Comparison of ENCODE assay signal across 24 cellular contexts in genomic region chr19:35633727-35634440, GRCh38. TPM values are rescaled to one million over a fixed set of nuclear protein-coding genes. Genes with fewer than 3 reads are reported as not detected.
A peak's percentile ranks its signal among the peaks of the same experiment; 100 is the strongest.
DNase-seq lines count a peak whose midpoint lies in the region; ATAC-seq, FAIRE-seq and TF ChIP-seq lines count a peak whose summit lies in the region.
"Had no signal": no experiment of that assay in that cellular context is flagged by ENCODE, and none has a peak within 500 bp of the region (broad histone marks: within the 10 kb centered on the region; RNA-seq: fewer than 3 reads in every experiment).

No MANE protein-coding gene starts in this region.

- no peak overlapping the region for H3K4me2 ChIP-seq in HepG2 (ENCODE audit: low read depth, low read length)
- H3K4me2 ChIP-seq in neuronal stem cell (ENCODE audit: insufficient read depth, low read length, poor library complexity, severe bottlenecking): no peak overlapping the region

- H3K27ac ChIP-seq in HepG2 (ENCODE audit: extremely low read length, insufficient read depth, low read length) (no peak overlapping the region), right lobe of liver (no peak overlapping the region), neuronal stem cell (replicated peaks; ENCODE audit: low read length) (no peak overlapping the region)

- no peak for ATAC-seq in HepG2
- no peak for ATAC-seq in right lobe of liver

- DNase-seq in HepG2 (ENCODE audit: low spot score): no peak
- DNase-seq in right lobe of liver: no peak
- DNase-seq in neuronal stem cell (ENCODE audit: low spot score): no peak
- no peak for DNase-seq in endothelial cell (ENCODE audit: low spot score)
- DNase-seq in globus pallidus (ENCODE audit: low spot score): no peak
- DNase-seq: ACHN; BE2C; C1 segment of cervical spinal cord; CD4-positive, CD25-positive, alpha-beta regulatory T cell; CD8-positive, alpha-beta memory T cell; COR-L47; DMS 273 treated with DMSO at 0.1 percent for 48 hours; DMS53; DND-41; EL; IMR-90; KBM-7 had no signal

- no peaks in the 10 kb centered on the region; a peak in 1 of 5 replicates for H3K27me3 ChIP-seq in HepG2 (ENCODE audit: control insufficient read depth in 1 of 2, insufficient read depth in 2 of 2, low read length in 2 of 2)
- no peaks in the 10 kb centered on the region for H3K27me3 ChIP-seq in right lobe of liver
- no peaks in the 10 kb centered on the region for H3K27me3 ChIP-seq in neuronal stem cell (ENCODE audit: control insufficient read depth in 3 of 3, insufficient read depth in 3 of 3, low read depth in 1 of 3, low read length in 3 of 3)
- H3K27me3 ChIP-seq: BE2C had no signal

- peaks cover 7% of the 10 kb centered on the region for H3K27me3 Mint-ChIP-seq in endothelial cell (ENCODE audit: unreplicated experiment)
- H3K27me3 Mint-ChIP-seq: CD4-positive, CD25-positive, alpha-beta regulatory T cell had no signal

- TF ChIP-seq POLR2A in HepG2 (IDR thresholded peaks at IDR 0.05; ENCODE audit: insufficient read depth in 1 of 2, low read depth in 2 of 2, low read length in 2 of 2): no peak
- TF ChIP-seq POLR2A in right lobe of liver (IDR thresholded peaks at IDR 0.05): no peak

- H3K9ac ChIP-seq in HepG2 (ENCODE audit: insufficient read depth, low read depth, low read length) (no peak overlapping the region), neuronal stem cell (ENCODE audit: low read depth, low read length, poor library complexity) (peak overlapping the region; percentile 40)

- H3K18ac ChIP-seq in neuronal stem cell (ENCODE audit: low read length): no peak overlapping the region

- H3K23ac ChIP-seq in neuronal stem cell (ENCODE audit: low read depth, low read length, poor library complexity): peak overlapping the region; percentile 27

- H3K4me1 ChIP-seq in HepG2 (ENCODE audit: insufficient read depth, low read length): peaks cover 11% of the 10 kb centered on the region
- H3K4me1 ChIP-seq in right lobe of liver: peaks cover 0 to 6% (median 0%) of the 10 kb centered on the region in 4 donors
- peaks cover 5 to 6% of the 10 kb centered on the region in 2 donors for H3K4me1 ChIP-seq in neuronal stem cell (ENCODE audit: control insufficient read depth in 2 of 2, insufficient read depth in 1 of 2, low read depth in 1 of 2, low read length in 2 of 2)
- H3K4me1 ChIP-seq: BE2C had no signal

- no peak overlapping the region for H4K91ac ChIP-seq in neuronal stem cell (ENCODE audit: low read depth, low read length, poor library complexity)

- POLR2A ChIA-PET in HepG2 (lab: Yijun Ruan, JAX): no interaction called here

- intact Hi-C loops in HepG2 (cut with micrococcal nuclease; ENCODE audit: unreplicated experiment) (no loop called here), right lobe of liver (cut with DNase I) (no loop called here)

- H3K4me3 ChIP-seq in HepG2 (replicated peaks in 1 of 3; ENCODE audit: insufficient read depth in 1 of 3, low read depth in 2 of 3, low read length in 3 of 3) (no peak overlapping the region), right lobe of liver (no peak overlapping the region), neuronal stem cell (ENCODE audit: low read length in 2 of 2) (no peak overlapping the region)
- H3K4me3 ChIP-seq: HAP-1 had no signal

- H3K36me3 Mint-ChIP-seq in endothelial cell (ENCODE audit: low read depth, unreplicated experiment): peaks cover 39% of the 10 kb centered on the region

- in situ Hi-C loops in HepG2 (cut with HindIII; ENCODE audit: extremely low pct_ligation_motif_present, low pct_unique_long_range_greater_than_20kb): no loop called here

- no TSS peak for BruUV-seq in HepG2 (replicated peaks; lab: Mats Ljungman, UMichigan)

- FAIRE-seq in HepG2 (lab: Jason Lieb, UNC): no peak
- FAIRE-seq: GM12891, GM19239, H1 had no signal

- no peak overlapping the region for H2BK15ac ChIP-seq in neuronal stem cell (ENCODE audit: low read length)

- H3K27ac Mint-ChIP-seq in endothelial cell (ENCODE audit: unreplicated experiment): no peak overlapping the region
- H3K27ac Mint-ChIP-seq: CD4-positive, CD25-positive, alpha-beta regulatory T cell had no signal

- no peak overlapping the region for H2BK5ac ChIP-seq in neuronal stem cell (ENCODE audit: low read length)

- no peak overlapping the region for H2AK5ac ChIP-seq in neuronal stem cell (ENCODE audit: low read depth, low read length)

- no peaks in the 10 kb centered on the region for H4K20me1 ChIP-seq in HepG2 (ENCODE audit: insufficient read depth, low read length)

- H3K9me3 ChIP-seq in HepG2 (ENCODE audit: low read length): no peaks in the 10 kb centered on the region
- H3K9me3 ChIP-seq in right lobe of liver: no peaks in the 10 kb centered on the region
- no peaks in the 10 kb centered on the region for H3K9me3 ChIP-seq in neuronal stem cell (replicated peaks in 1 of 2; ENCODE audit: control insufficient read depth in 2 of 2, insufficient read depth in 1 of 2, low read depth in 1 of 2, low read length in 2 of 2)
- H3K9me3 ChIP-seq: BE2C, HAP-1 had no signal

- no peak overlapping the region for H2BK12ac ChIP-seq in neuronal stem cell (ENCODE audit: low read length)

- no peak overlapping the region for H2BK120ac ChIP-seq in neuronal stem cell (ENCODE audit: low read depth, low read length)

- CTCF ChIA-PET in HepG2 (lab: Yijun Ruan, JAX; ENCODE audit: low intra/inter-chr PET ratio, low total read pairs): no interaction called here

- peaks cover 5% of the 10 kb centered on the region for H3K4me1 Mint-ChIP-seq in endothelial cell (ENCODE audit: unreplicated experiment)

- H3K36me3 ChIP-seq in HepG2 (replicated peaks in 1 of 2; ENCODE audit: control insufficient read depth in 1 of 2, insufficient read depth in 2 of 2, low read length in 2 of 2) (peaks cover 25 to 61% of the 10 kb centered on the region in 2 experiments), right lobe of liver (peaks cover 8 to 82% (median 25%) of the 10 kb centered on the region in 4 donors), neuronal stem cell (replicated peaks in 1 of 2; ENCODE audit: control insufficient read depth in 2 of 2, insufficient read depth in 2 of 2, low read length in 2 of 2) (peaks cover 44 to 85% of the 10 kb centered on the region in 2 donors)

- H3K9me3 Mint-ChIP-seq in endothelial cell (ENCODE audit: unreplicated experiment): no peaks in the 10 kb centered on the region
- H3K9me3 Mint-ChIP-seq: CD4-positive, CD25-positive, alpha-beta regulatory T cell; CD8-positive, alpha-beta memory T cell had no signal

- no peak overlapping the region for H3K14ac ChIP-seq in neuronal stem cell (ENCODE audit: low read length)

- H3K4ac ChIP-seq in neuronal stem cell (ENCODE audit: low read length): no peak overlapping the region

- 94% methylated on average over 18 of the region's 29 CpGs for WGBS in HepG2 (ENCODE audit: low lambda C conversion rate)
- 97% methylated on average over 5 of the region's 29 CpGs for WGBS in right lobe of liver (ENCODE audit: insufficient coverage, low coverage, low lambda C conversion rate, missing lambda C conversion rate)
- WGBS in neuronal stem cell (ENCODE audit: extremely low coverage in 2 of 2, insufficient read length in 2 of 2, insufficient replicate concordance in 1 of 2), 2 donors: no CpG with 5 or more reads among the region's 29 CpGs

- no peak for TF ChIP-seq RAD21 in HepG2 (CRISPR knock-in tag; IDR thresholded peaks at IDR 0.05)

- peaks cover 10% of the 10 kb centered on the region for H3K79me2 ChIP-seq in HepG2 (ENCODE audit: insufficient read depth, low read length)

- TF ChIP-seq EP300 in HepG2 (IDR thresholded peaks at IDR 0.05; ENCODE audit: low read depth in 2 of 2, low read length in 2 of 2) (no peak), HepG2 (CRISPR knock-in tag; IDR thresholded peaks at IDR 0.05; ENCODE audit: borderline replicate concordance) (no peak)

- peaks cover 3% of the 10 kb centered on the region for H3K79me1 ChIP-seq in neuronal stem cell (ENCODE audit: low read depth, low read length)

- no peak for TF ChIP-seq CTCF in HepG2 (CRISPR knock-in tag; IDR thresholded peaks at IDR 0.05)
- no peak for TF ChIP-seq CTCF in right lobe of liver (IDR thresholded peaks at IDR 0.05)
- no peak for TF ChIP-seq CTCF in endothelial cell (IDR thresholded peaks at IDR 0.05; ENCODE audit: unreplicated experiment)

- no peak overlapping the region for H2AFZ ChIP-seq in HepG2 (ENCODE audit: low read length)
- H2AFZ ChIP-seq in neuronal stem cell (ENCODE audit: low read length): no peak overlapping the region

- H3K4me3 Mint-ChIP-seq in endothelial cell (ENCODE audit: unreplicated experiment): no peak overlapping the region
- H3K4me3 Mint-ChIP-seq: CD8-positive, alpha-beta memory T cell had no signal

- no peak overlapping the region for H4K8ac ChIP-seq in neuronal stem cell (ENCODE audit: low read depth, low read length)

RNA-seq across cellular contexts. Expression of gene RBM42, which starts 5.0 kb away (rescaled TPM):
- total RNA-seq in HepG2 (2016; rRNA removed; fragmentation: Illumina TruSeq; extraction: Trizol): 49.7 and 55.3 TPM in 2 replicates
- 6.0 and 6.9 TPM in 2 replicates for total RNA-seq in HepG2 (2016; cell fraction: cytosol; rRNA removed; fragmentation: Illumina TruSeq; extraction: Trizol; ENCODE audit: low read depth)
- 47.3 and 54.7 TPM in 2 replicates for total RNA-seq in HepG2 (2016; cell fraction: insoluble cytoplasmic fraction; rRNA removed; fragmentation: Illumina TruSeq; extraction: Trizol)
- 14.0 and 14.6 TPM in 2 replicates for total RNA-seq in HepG2 (2016; cell fraction: membrane; rRNA removed; fragmentation: Illumina TruSeq; extraction: Trizol)
- 19.2 and 23.6 TPM in 2 replicates for total RNA-seq in HepG2 (2016; cell fraction: nucleus; rRNA removed; fragmentation: Illumina TruSeq; extraction: Trizol)
- polyA plus RNA-seq in HepG2 (2011; rRNA removed): 27.2 and 30.6 TPM in 2 replicates
- polyA plus RNA-seq in HepG2 (2011; cell fraction: cytosol; rRNA removed): 31.2 and 46.3 TPM in 2 replicates
- polyA plus RNA-seq in HepG2 (2011; cell fraction: nucleus; rRNA removed): 22.3 and 22.9 TPM in 2 replicates
- polyA plus RNA-seq in HepG2 (2012): 29.6 and 31.8 TPM in 2 replicates
- 8.2 TPM in 2 replicates for polyA plus RNA-seq in HepG2 (2016; cell fraction: cytosol; fragmentation: Illumina TruSeq; extraction: Trizol; ENCODE audit: low read depth)
- 57.8 and 72.2 TPM in 2 replicates for polyA plus RNA-seq in HepG2 (2016; cell fraction: insoluble cytoplasmic fraction; fragmentation: Illumina TruSeq; extraction: Trizol; ENCODE audit: low read depth)
- 10.1 and 13.3 TPM in 2 replicates for polyA plus RNA-seq in HepG2 (2016; cell fraction: membrane; fragmentation: Illumina TruSeq; extraction: Trizol; ENCODE audit: low read depth)
- 40.6 and 42.2 TPM in 2 replicates for polyA plus RNA-seq in HepG2 (2016; cell fraction: nucleus; fragmentation: Illumina TruSeq; extraction: Trizol; ENCODE audit: insufficient read depth, low read depth)
- polyA minus RNA-seq in HepG2 (2011; rRNA and poly(A)+ RNA removed; ENCODE audit: low replicate concordance): 29.9 and 44.8 TPM in 2 replicates
- polyA minus RNA-seq in HepG2 (2011; cell fraction: cytosol; rRNA and poly(A)+ RNA removed): 18.9 and 20.0 TPM in 2 replicates
- polyA minus RNA-seq in HepG2 (2011; cell fraction: nucleus; rRNA and poly(A)+ RNA removed): 4.8 and 6.1 TPM in 2 replicates
- 10 to 100 TPM; 27.8 to 46.5 (median 31.0) TPM for total RNA-seq in right lobe of liver
- 39.0 TPM for polyA plus RNA-seq in neuronal stem cell (2013, experiment 1 of 2)
- polyA plus RNA-seq in neuronal stem cell (2013, experiment 2 of 2): 39.4 TPM
- total RNA-seq in endothelial cell (ENCODE audit: unreplicated experiment): 116 TPM

RNA-seq across cellular contexts. Expression of gene ETV2, which starts 7.7 kb away (rescaled TPM):
- total RNA-seq in HepG2 (2016; rRNA removed; fragmentation: Illumina TruSeq; extraction: Trizol): 0.20 and 0.46 TPM in 2 replicates
- total RNA-seq in HepG2 (2016; cell fraction: cytosol; rRNA removed; fragmentation: Illumina TruSeq; extraction: Trizol; ENCODE audit: low read depth): 0.40 and 0.71 TPM in 2 replicates
- 0.52 and 0.63 TPM in 2 replicates for total RNA-seq in HepG2 (2016; cell fraction: insoluble cytoplasmic fraction; rRNA removed; fragmentation: Illumina TruSeq; extraction: Trizol)
- 0.43 and 1.0 TPM in 2 replicates for total RNA-seq in HepG2 (2016; cell fraction: membrane; rRNA removed; fragmentation: Illumina TruSeq; extraction: Trizol)
- 0.60 TPM in 1 of 2 replicates, not detected in the other for total RNA-seq in HepG2 (2016; cell fraction: nucleus; rRNA removed; fragmentation: Illumina TruSeq; extraction: Trizol)
- 0.07 and 0.18 TPM in 2 replicates for polyA plus RNA-seq in HepG2 (2011; rRNA removed)
- 0.19 and 0.35 TPM in 2 replicates for polyA plus RNA-seq in HepG2 (2011; cell fraction: cytosol; rRNA removed)
- polyA plus RNA-seq in HepG2 (2011; cell fraction: nucleus; rRNA removed): not detected in 2 replicates
- 0.21 TPM in 1 of 2 replicates, not detected in the other for polyA plus RNA-seq in HepG2 (2012)
- 2.2 and 2.4 TPM in 2 replicates for polyA plus RNA-seq in HepG2 (2016; cell fraction: cytosol; fragmentation: Illumina TruSeq; extraction: Trizol; ENCODE audit: low read depth)
- 0.93 and 1.0 TPM in 2 replicates for polyA plus RNA-seq in HepG2 (2016; cell fraction: insoluble cytoplasmic fraction; fragmentation: Illumina TruSeq; extraction: Trizol; ENCODE audit: low read depth)
- 1.2 and 1.8 TPM in 2 replicates for polyA plus RNA-seq in HepG2 (2016; cell fraction: membrane; fragmentation: Illumina TruSeq; extraction: Trizol; ENCODE audit: low read depth)
- 1.2 TPM in 1 of 2 replicates, not detected in the other for polyA plus RNA-seq in HepG2 (2016; cell fraction: nucleus; fragmentation: Illumina TruSeq; extraction: Trizol; ENCODE audit: insufficient read depth, low read depth)
- 0.18 TPM in 1 of 2 replicates, not detected in the other for polyA minus RNA-seq in HepG2 (2011; rRNA and poly(A)+ RNA removed; ENCODE audit: low replicate concordance)
- polyA minus RNA-seq in HepG2 (2011; cell fraction: cytosol; rRNA and poly(A)+ RNA removed): not detected in 2 replicates
- not detected in 2 replicates for polyA minus RNA-seq in HepG2 (2011; cell fraction: nucleus; rRNA and poly(A)+ RNA removed)
- 1 to 10 TPM in 1 of 6 experiments, under 1 TPM in 3, not detected in 2; 0.38 to 1.2 (median 0.57) TPM for total RNA-seq in right lobe of liver
- 2.1 TPM for polyA plus RNA-seq in neuronal stem cell (2013, experiment 1 of 2)
- 1.9 TPM for polyA plus RNA-seq in neuronal stem cell (2013, experiment 2 of 2)
- 1,894 TPM for total RNA-seq in endothelial cell (ENCODE audit: unreplicated experiment)
- total RNA-seq: CD4-positive, CD25-positive, alpha-beta regulatory T cell; G401; IMR-90 had no signal

RNA-seq across cellular contexts. Expression of gene COX6B1, which starts 14.2 kb away (rescaled TPM):
- 487 and 598 TPM in 2 replicates for total RNA-seq in HepG2 (2016; rRNA removed; fragmentation: Illumina TruSeq; extraction: Trizol)
- 218 and 283 TPM in 2 replicates for total RNA-seq in HepG2 (2016; cell fraction: cytosol; rRNA removed; fragmentation: Illumina TruSeq; extraction: Trizol; ENCODE audit: low read depth)
- total RNA-seq in HepG2 (2016; cell fraction: insoluble cytoplasmic fraction; rRNA removed; fragmentation: Illumina TruSeq; extraction: Trizol): 483 and 617 TPM in 2 replicates
- 247 and 299 TPM in 2 replicates for total RNA-seq in HepG2 (2016; cell fraction: membrane; rRNA removed; fragmentation: Illumina TruSeq; extraction: Trizol)
- total RNA-seq in HepG2 (2016; cell fraction: nucleus; rRNA removed; fragmentation: Illumina TruSeq; extraction: Trizol): 178 and 186 TPM in 2 replicates
- polyA plus RNA-seq in HepG2 (2011; rRNA removed): 469 and 481 TPM in 2 replicates
- 584 and 686 TPM in 2 replicates for polyA plus RNA-seq in HepG2 (2011; cell fraction: cytosol; rRNA removed)
- 208 and 220 TPM in 2 replicates for polyA plus RNA-seq in HepG2 (2011; cell fraction: nucleus; rRNA removed)
- 383 and 386 TPM in 2 replicates for polyA plus RNA-seq in HepG2 (2012)
- 249 and 303 TPM in 2 replicates for polyA plus RNA-seq in HepG2 (2016; cell fraction: cytosol; fragmentation: Illumina TruSeq; extraction: Trizol; ENCODE audit: low read depth)
- polyA plus RNA-seq in HepG2 (2016; cell fraction: insoluble cytoplasmic fraction; fragmentation: Illumina TruSeq; extraction: Trizol; ENCODE audit: low read depth): 687 and 740 TPM in 2 replicates
- polyA plus RNA-seq in HepG2 (2016; cell fraction: membrane; fragmentation: Illumina TruSeq; extraction: Trizol; ENCODE audit: low read depth): 255 and 294 TPM in 2 replicates
- 319 and 339 TPM in 2 replicates for polyA plus RNA-seq in HepG2 (2016; cell fraction: nucleus; fragmentation: Illumina TruSeq; extraction: Trizol; ENCODE audit: insufficient read depth, low read depth)
- polyA minus RNA-seq in HepG2 (2011; rRNA and poly(A)+ RNA removed; ENCODE audit: low replicate concordance): 521 and 803 TPM in 2 replicates
- 131 and 134 TPM in 2 replicates for polyA minus RNA-seq in HepG2 (2011; cell fraction: cytosol; rRNA and poly(A)+ RNA removed)
- polyA minus RNA-seq in HepG2 (2011; cell fraction: nucleus; rRNA and poly(A)+ RNA removed): 44.8 and 54.5 TPM in 2 replicates
- 100 to 1,000 TPM; 189 to 697 (median 228) TPM for total RNA-seq in right lobe of liver
- 708 TPM for polyA plus RNA-seq in neuronal stem cell (2013, experiment 1 of 2)
- 694 TPM for polyA plus RNA-seq in neuronal stem cell (2013, experiment 2 of 2)
- 428 TPM for total RNA-seq in endothelial cell (ENCODE audit: unreplicated experiment)

RNA-seq across cellular contexts. Expression of gene HAUS5, which starts 21.3 kb away (rescaled TPM):
- 9.2 and 17.7 TPM in 2 replicates for total RNA-seq in HepG2 (2016; rRNA removed; fragmentation: Illumina TruSeq; extraction: Trizol)
- total RNA-seq in HepG2 (2016; cell fraction: cytosol; rRNA removed; fragmentation: Illumina TruSeq; extraction: Trizol; ENCODE audit: low read depth): 1.0 and 1.2 TPM in 2 replicates
- total RNA-seq in HepG2 (2016; cell fraction: insoluble cytoplasmic fraction; rRNA removed; fragmentation: Illumina TruSeq; extraction: Trizol): 8.0 and 19.2 TPM in 2 replicates
- 2.8 and 3.4 TPM in 2 replicates for total RNA-seq in HepG2 (2016; cell fraction: membrane; rRNA removed; fragmentation: Illumina TruSeq; extraction: Trizol)
- 21.5 and 24.6 TPM in 2 replicates for total RNA-seq in HepG2 (2016; cell fraction: nucleus; rRNA removed; fragmentation: Illumina TruSeq; extraction: Trizol)
- 10.3 and 11.1 TPM in 2 replicates for polyA plus RNA-seq in HepG2 (2011; rRNA removed)
- 2.0 and 4.0 TPM in 2 replicates for polyA plus RNA-seq in HepG2 (2011; cell fraction: cytosol; rRNA removed)
- 106 and 171 TPM in 2 replicates for polyA plus RNA-seq in HepG2 (2011; cell fraction: nucleus; rRNA removed)
- 8.5 and 13.3 TPM in 2 replicates for polyA plus RNA-seq in HepG2 (2012)
- 1.4 and 1.5 TPM in 2 replicates for polyA plus RNA-seq in HepG2 (2016; cell fraction: cytosol; fragmentation: Illumina TruSeq; extraction: Trizol; ENCODE audit: low read depth)
- polyA plus RNA-seq in HepG2 (2016; cell fraction: insoluble cytoplasmic fraction; fragmentation: Illumina TruSeq; extraction: Trizol; ENCODE audit: low read depth): 10.5 and 11.3 TPM in 2 replicates
- 3.2 and 3.7 TPM in 2 replicates for polyA plus RNA-seq in HepG2 (2016; cell fraction: membrane; fragmentation: Illumina TruSeq; extraction: Trizol; ENCODE audit: low read depth)
- polyA plus RNA-seq in HepG2 (2016; cell fraction: nucleus; fragmentation: Illumina TruSeq; extraction: Trizol; ENCODE audit: insufficient read depth, low read depth): 82.3 and 83.1 TPM in 2 replicates
- polyA minus RNA-seq in HepG2 (2011; rRNA and poly(A)+ RNA removed; ENCODE audit: low replicate concordance): 4.9 and 17.6 TPM in 2 replicates
- 2.4 and 3.0 TPM in 2 replicates for polyA minus RNA-seq in HepG2 (2011; cell fraction: cytosol; rRNA and poly(A)+ RNA removed)
- polyA minus RNA-seq in HepG2 (2011; cell fraction: nucleus; rRNA and poly(A)+ RNA removed): 11.8 and 13.6 TPM in 2 replicates
- 1 to 10 TPM; 3.7 to 6.1 (median 4.4) TPM for total RNA-seq in right lobe of liver
- polyA plus RNA-seq in neuronal stem cell (2013, experiment 1 of 2): 16.2 TPM
- polyA plus RNA-seq in neuronal stem cell (2013, experiment 2 of 2): 16.1 TPM
- 30.2 TPM for total RNA-seq in endothelial cell (ENCODE audit: unreplicated experiment)

RNA-seq across cellular contexts. Expression of gene UPK1A, which starts 32.4 kb away (rescaled TPM):
- total RNA-seq in HepG2 (2016; rRNA removed; fragmentation: Illumina TruSeq; extraction: Trizol): not detected in 2 replicates
- not detected in 2 replicates for total RNA-seq in HepG2 (2016; cell fraction: cytosol; rRNA removed; fragmentation: Illumina TruSeq; extraction: Trizol; ENCODE audit: low read depth)
- total RNA-seq in HepG2 (2016; cell fraction: insoluble cytoplasmic fraction; rRNA removed; fragmentation: Illumina TruSeq; extraction: Trizol): not detected in 2 replicates
- total RNA-seq in HepG2 (2016; cell fraction: membrane; rRNA removed; fragmentation: Illumina TruSeq; extraction: Trizol): not detected in 2 replicates
- not detected in 2 replicates for total RNA-seq in HepG2 (2016; cell fraction: nucleus; rRNA removed; fragmentation: Illumina TruSeq; extraction: Trizol)
- polyA plus RNA-seq in HepG2 (2011; rRNA removed): 2.5 and 2.9 TPM in 2 replicates
- 2.3 and 3.1 TPM in 2 replicates for polyA plus RNA-seq in HepG2 (2011; cell fraction: cytosol; rRNA removed)
- polyA plus RNA-seq in HepG2 (2011; cell fraction: nucleus; rRNA removed): 1.7 and 1.8 TPM in 2 replicates
- polyA plus RNA-seq in HepG2 (2012): 0.93 and 1.7 TPM in 2 replicates
- polyA plus RNA-seq in HepG2 (2016; cell fraction: cytosol; fragmentation: Illumina TruSeq; extraction: Trizol; ENCODE audit: low read depth): 0.17 TPM in 1 of 2 replicates, not detected in the other
- polyA plus RNA-seq in HepG2 (2016; cell fraction: insoluble cytoplasmic fraction; fragmentation: Illumina TruSeq; extraction: Trizol; ENCODE audit: low read depth): 0.20 TPM in 1 of 2 replicates, not detected in the other
- polyA plus RNA-seq in HepG2 (2016; cell fraction: membrane; fragmentation: Illumina TruSeq; extraction: Trizol; ENCODE audit: low read depth): 0.14 TPM in 1 of 2 replicates, not detected in the other
- polyA plus RNA-seq in HepG2 (2016; cell fraction: nucleus; fragmentation: Illumina TruSeq; extraction: Trizol; ENCODE audit: insufficient read depth, low read depth): not detected in 2 replicates
- 0.30 and 1.3 TPM in 2 replicates for polyA minus RNA-seq in HepG2 (2011; rRNA and poly(A)+ RNA removed; ENCODE audit: low replicate concordance)
- 0.88 and 0.89 TPM in 2 replicates for polyA minus RNA-seq in HepG2 (2011; cell fraction: cytosol; rRNA and poly(A)+ RNA removed)
- 0.39 TPM in 1 of 2 replicates, not detected in the other for polyA minus RNA-seq in HepG2 (2011; cell fraction: nucleus; rRNA and poly(A)+ RNA removed)
- total RNA-seq in right lobe of liver: under 1 TPM in 1 of 6 experiments, not detected in 5; 0.27 TPM
- 0.53 TPM for polyA plus RNA-seq in neuronal stem cell (2013, experiment 1 of 2)
- polyA plus RNA-seq in neuronal stem cell (2013, experiment 2 of 2): 0.57 TPM
- not detected for total RNA-seq in endothelial cell (ENCODE audit: unreplicated experiment)
- total RNA-seq: A172; CD4-positive, CD25-positive, alpha-beta regulatory T cell; G401; HT1080; IMR-90 had no signal
- polyA plus RNA-seq: CD4-positive, CD25-positive, alpha-beta regulatory T cell; CD8-positive, alpha-beta memory T cell had no signal

Comparison
In these comparisons a context has a peak if more than half of its experiments do, and no peak if none do; other contexts are left out.
1. RNA of gene ETV2, which starts 7.7 kb away (total RNA-seq): 1,894 TPM in endothelial cell (single experiment); 0.38 to 1.2 TPM in right lobe of liver and 0.20 to 1.0 TPM in HepG2; every median in the first group is over 100 times any median in the second.